Comparison of ENCODE assay signal across 22 cellular contexts in genomic region chr12:132436791-132437251, GRCh38. TPM values are rescaled to one million over a fixed set of nuclear protein-coding genes. Genes with fewer than 3 reads are reported as not detected.
DNase-seq lines count a peak whose midpoint lies in the region; ATAC-seq, FAIRE-seq and TF ChIP-seq lines count a peak whose summit lies in the region.
"Had no signal": no experiment of that assay in that cellular context is flagged by ENCODE, and none has a peak within 500 bp of the region (broad histone marks: within the 10 kb centered on the region; RNA-seq: fewer than 3 reads in every experiment).

No MANE protein-coding gene starts in this region.

- H3K4me3 ChIP-seq in A673 (ENCODE audit: low read depth, low read length, poor library complexity, severe bottlenecking) (peak overlapping the region; percentile 12), PC-3 (ENCODE audit: low read length) (peak overlapping the region; percentile 20; the same call in 1 of the 2 replicates), iPS-18c (ENCODE audit: insufficient read depth, low read depth, low read length) (peak overlapping the region; percentile 25)
- peak overlapping the region in 6 of 10 experiments; percentile 15 to 46 (median 28); a peak in 7 of 20 replicates for H3K4me3 ChIP-seq in BLaER1 treated with 17β-estradiol and CSF1 and Interleukin-3, amounts not matched to agents 10 nM and 100 nM
- H3K4me3 ChIP-seq: colonic mucosa, gastroesophageal sphincter, Peyer's patch, prostate gland had no signal

- H3F3A ChIP-seq in PC-3 (ENCODE audit: low read length, unreplicated experiment), result no peaks in the 10 kb centered on the region

- TF ChIP-seq CTCF in A673 (conservative IDR thresholded peaks at IDR 0.05; ENCODE audit: low read depth, low read length), result no peak
- no peak for TF ChIP-seq CTCF in PC-3 (conservative IDR thresholded peaks at IDR 0.05; ENCODE audit: low read depth, low read length)

- H3K36me3 ChIP-seq in A673 (ENCODE audit: insufficient read depth, low read length, poor library complexity, severe bottlenecking) (no peaks in the 10 kb centered on the region), PC-3 (ENCODE audit: low read depth, low read length) (no peaks in the 10 kb centered on the region)
- H3K36me3 ChIP-seq in BLaER1 treated with 17β-estradiol and CSF1 and Interleukin-3, amounts not matched to agents 10 nM and 100 nM, result peaks cover 0 to 14% (median 0%) of the 10 kb centered on the region in 11 experiments; a peak in 5 of 22 replicates
- H3K36me3 ChIP-seq: colonic mucosa, gastroesophageal sphincter, neutrophil, Peyer's patch, prostate gland, WERI-Rb-1 had no signal

- H3K27ac ChIP-seq in A673 (ENCODE audit: low read depth, low read length, poor library complexity, severe bottlenecking), result no peak overlapping the region
- no peak overlapping the region; a peak in 1 of 22 replicates for H3K27ac ChIP-seq in BLaER1 treated with 17β-estradiol and CSF1 and Interleukin-3, amounts not matched to agents 10 nM and 100 nM
- no peak overlapping the region for H3K27ac ChIP-seq in PC-3 (ENCODE audit: low read length)
- H3K27ac ChIP-seq: colonic mucosa, gastroesophageal sphincter, neutrophil, Peyer's patch, prostate gland, WERI-Rb-1 had no signal

- intact Hi-C loops in A673 (cut with micrococcal nuclease; ENCODE audit: unreplicated experiment), result no loop called here
- intact Hi-C loops in PC-3 (cut with micrococcal nuclease), result no loop called here

- H3K9me2 ChIP-seq in PC-3 (replicated peaks; ENCODE audit: low read length), result no peaks in the 10 kb centered on the region

- H4K20me1 ChIP-seq in BLaER1 treated with 17β-estradiol and CSF1 and Interleukin-3, amounts not matched to agents 10 nM and 100 nM, result peaks cover 0 to 21% (median 0%) of the 10 kb centered on the region in 11 experiments; a peak in 2 of 22 replicates
- no peaks in the 10 kb centered on the region for H4K20me1 ChIP-seq in PC-3 (ENCODE audit: low read length)

- TF ChIP-seq POLR2A in GM12892 (IDR thresholded peaks at IDR 0.05; ENCODE audit: low read depth, low read length), result no peak

- no peak overlapping the region for H3K9ac ChIP-seq in BLaER1 treated with 17β-estradiol and CSF1 and Interleukin-3, amounts not matched to agents 10 nM and 100 nM
- no peak overlapping the region for H3K9ac ChIP-seq in PC-3 (ENCODE audit: low read length)

- H3K27me3 ChIP-seq in A673 (replicated peaks; ENCODE audit: insufficient read depth, low read depth, low read length, poor library complexity) (no peaks in the 10 kb centered on the region), PC-3 (ENCODE audit: low read length) (peaks cover 18% of the 10 kb centered on the region)
- H3K27me3 ChIP-seq in BLaER1 treated with 17β-estradiol and CSF1 and Interleukin-3, amounts not matched to agents 10 nM and 100 nM, result peaks cover 0 to 40% (median 0%) of the 10 kb centered on the region in 11 experiments; a peak in 7 of 22 replicates
- H3K27me3 ChIP-seq: colonic mucosa, Peyer's patch had no signal

- peaks cover 21% of the 10 kb centered on the region for H3K4me1 ChIP-seq in A673 (ENCODE audit: insufficient read depth, low read length, poor library complexity, severe bottlenecking)
- H3K4me1 ChIP-seq in BLaER1 treated with 17β-estradiol and CSF1 and Interleukin-3, amounts not matched to agents 10 nM and 100 nM, result peaks cover 59 to 99% (median 85%) of the 10 kb centered on the region in 10 experiments
- peaks cover 5% of the 10 kb centered on the region for H3K4me1 ChIP-seq in PC-3 (ENCODE audit: insufficient read depth, low read length)
- H3K4me1 ChIP-seq: colonic mucosa, prostate gland had no signal

- FAIRE-seq in GM12892 (lab: Jason Lieb, UNC), result no peak
- FAIRE-seq: endometrium had no signal

- BruUV-seq in A673 (replicated peaks; lab: Mats Ljungman, UMichigan) (no TSS peak), PC-3 (replicated peaks; lab: Mats Ljungman, UMichigan) (no TSS peak)

- CTCF ChIA-PET in A673 (lab: Charles Lee) (no interaction called here), PC-3 (lab: Charles Lee) (no interaction called here)

- H3K9me3 ChIP-seq in A673 (ENCODE audit: low read depth, low read length, poor library complexity, severe bottlenecking) (no peaks in the 10 kb centered on the region), PC-3 (ENCODE audit: low read length) (no peaks in the 10 kb centered on the region), iPS-18c (ENCODE audit: control insufficient read depth, insufficient read depth, low read length) (peaks cover 2% of the 10 kb centered on the region)
- peaks cover 16 to 41% (median 30%) of the 10 kb centered on the region in 11 experiments for H3K9me3 ChIP-seq in BLaER1 treated with 17β-estradiol and CSF1 and Interleukin-3, amounts not matched to agents 10 nM and 100 nM (replicated peaks in 1 of 11)
- H3K9me3 ChIP-seq: colonic mucosa, gastroesophageal sphincter, neutrophil, Peyer's patch, prostate gland had no signal

- H3K4me2 ChIP-seq in BLaER1 treated with 17β-estradiol and CSF1 and Interleukin-3, amounts not matched to agents 10 nM and 100 nM, result peak overlapping the region in 8 of 11 experiments; percentile 3 to 47 (median 34); a peak in 11 of 22 replicates
- peak overlapping the region; percentile 56; the same call in 1 of the 2 replicates for H3K4me2 ChIP-seq in PC-3 (ENCODE audit: low read length)

- no peaks in the 10 kb centered on the region for H3K79me2 ChIP-seq in PC-3 (ENCODE audit: low read length)

- DNase-seq in A673 (ENCODE audit: low spot score) (no peak), PC-3 (no peak), NCI-H2029 (lab: John Stamatoyannopoulos, UW) (no peak), GM12892 (ENCODE audit: insufficient read length) (no peak), middle frontal gyrus (ENCODE audit: extremely low spot score, low spot score) (no peak)
- DNase-seq in effector CD4-positive, alpha-beta T cell, result no peak
- DNase-seq: activated CD4-positive, alpha-beta T cell treated with anti-CD3 and anti-CD28 coated beads, Interleukin-2, amount 50 U/mL, for 48 hours; activated gamma-delta T cell; amygdala; CD8-positive, alpha-beta memory T cell; colonic mucosa; NCI-H187; NCI-H526; Peyer's patch; trophoblast cell; WERI-Rb-1 had no signal

- POLR2A ChIA-PET in A673 (lab: Charles Lee; ENCODE audit: low non-redundant PET) (no interaction called here), PC-3 (lab: Charles Lee; ENCODE audit: unreplicated experiment) (no interaction called here)

- 0 out of 2 replicates have a peak overlapping the region, but pooled peaks have one; percentile 24 for H2AFZ ChIP-seq in PC-3 (ENCODE audit: low read length)

- ATAC-seq in PC-3, result no peak

RNA-seq across cellular contexts. Expression of gene FBRSL1, which starts 53.1 kb away (rescaled TPM):
- total RNA-seq in A673 (2021) (111 and 130 TPM in 2 replicates), PC-3 (2014; rRNA removed) (45.3 and 62.3 TPM in 2 replicates)
- polyA plus RNA-seq in GM12892 (2012; ENCODE audit: missing spikeins), result 3.1 TPM
